11 cellular contexts compared by ENCODE assay signal in genomic region chrX:72130762-72131231, GRCh38. TPM values are rescaled to one million over a fixed set of nuclear protein-coding genes. Genes with fewer than 3 reads are reported as not detected.
DNase-seq lines count a peak whose midpoint lies in the region; ATAC-seq and TF ChIP-seq lines count a peak whose summit lies in the region.
"Had no signal": no experiment of that assay in that cellular context is flagged by ENCODE, and none has a peak within 500 bp of the region (broad histone marks: within the 10 kb centered on the region; RNA-seq: fewer than 3 reads in every experiment).

No MANE protein-coding gene starts in this region.

- CTCF ChIA-PET in SK-N-SH (lab: Yijun Ruan, JAX): interaction anchor here (0.9 to 15.8 kb wide), 7 partner anchors 11 to 132 kb away, joined by 3 to 257 read pairs (median 4); no protein-coding TSS in a partner anchor

- no peak for TF ChIP-seq CTCF in SK-N-SH (IDR thresholded peaks at IDR 0.05)
- no peak for TF ChIP-seq CTCF in tibial nerve (IDR thresholded peaks at IDR 0.05)

- H3K4me2 ChIP-seq in SK-N-SH: peak overlapping the region; percentile 77; the same call in 1 of the 2 replicates

- H3F3A ChIP-seq in SK-N-SH (replicated peaks; ENCODE audit: insufficient read depth): no peaks in the 10 kb centered on the region

- POLR2A ChIA-PET in SK-N-SH (lab: Yijun Ruan, JAX): interaction anchor here (0.6 to 2.4 kb wide), 13 partner anchors 36 to 146 kb away, joined by 3 to 22 read pairs (median 5); partner anchors contain the start of genes PIN4 and RPS4X

- H3K9ac ChIP-seq in SK-N-SH: no peak overlapping the region

- no peak for TF ChIP-seq EP300 in SK-N-SH (IDR thresholded peaks at IDR 0.05; ENCODE audit: borderline replicate concordance in 1 of 2, low read depth in 1 of 2, low read length in 1 of 2)
- no peak for TF ChIP-seq EP300 in tibial nerve (IDR thresholded peaks at IDR 0.05)

- H3K4me3 Mint-ChIP-seq in activated naive CD8-positive, alpha-beta T cell treated with anti-CD3 and anti-CD28 coated beads for 36 hours: no peak overlapping the region

- no peaks in the 10 kb centered on the region for H3K9me3 Mint-ChIP-seq in activated naive CD8-positive, alpha-beta T cell treated with anti-CD3 and anti-CD28 coated beads for 36 hours
- H3K9me3 Mint-ChIP-seq: activated T-cell treated with anti-CD3 and anti-CD28 coated beads, Interleukin-2, amount 50 U/mL, for 4 hours had no signal

- TF ChIP-seq POLR2A in tibial nerve (IDR thresholded peaks at IDR 0.05): no peak

- no peak for ATAC-seq in SK-N-SH treated with all-trans-retinoic acid at 6 μM for 48 hours

- no peaks in the 10 kb centered on the region for H3K79me2 ChIP-seq in SK-N-SH (ENCODE audit: insufficient read depth)

- 0 out of 2 replicates have a peak overlapping the region, but pooled peaks have one; percentile 79 for H2AFZ ChIP-seq in SK-N-SH (ENCODE audit: low read depth)

- H3K36me3 Mint-ChIP-seq in activated naive CD8-positive, alpha-beta T cell treated with anti-CD3 and anti-CD28 coated beads for 36 hours: no peaks in the 10 kb centered on the region

- DNase-seq in SK-N-SH: no peak
- DNase-seq in tibial nerve (ENCODE audit: low spot score in 2 of 2): no peak
- no peak for DNase-seq in HPDE6-E6E7 (ENCODE audit: extremely low spot score)
- no peak for DNase-seq in activated naive CD8-positive, alpha-beta T cell treated with anti-CD3 and anti-CD28 coated beads for 36 hours
- no peak for DNase-seq in activated naive CD4-positive, alpha-beta T cell treated with Interleukin-2 at 50 U/mL for 16 hours
- DNase-seq: 8988T; activated T-cell treated with anti-CD3 and anti-CD28 coated beads, Interleukin-2, amount 50 U/mL, for 4 hours; occipital lobe had no signal

- WGBS in SK-N-SH (ENCODE audit: low lambda C conversion rate): 46% methylated on average over 21 of the region's 29 CpGs
- WGBS in ectodermal cell, 2 experiments: 4% methylated on average over 29 of the region's 29 CpGs
- WGBS in mesodermal cell (ENCODE audit: insufficient coverage in 2 of 2), 2 experiments: 16 to 28% methylated on average over 10 to 12 of the region's 29 CpGs
- whole genome bisulfite sequencing in tibial nerve, 2 donors: 43 to 80% methylated on average over 1 to 28 of the region's 29 CpGs

- no peak overlapping the region for H3K27ac Mint-ChIP-seq in activated naive CD8-positive, alpha-beta T cell treated with anti-CD3 and anti-CD28 coated beads for 36 hours

- H3K27me3 Mint-ChIP-seq in activated naive CD8-positive, alpha-beta T cell treated with anti-CD3 and anti-CD28 coated beads for 36 hours: peaks cover 58% of the 10 kb centered on the region

- peaks cover 8% of the 10 kb centered on the region for H3K4me1 Mint-ChIP-seq in activated naive CD8-positive, alpha-beta T cell treated with anti-CD3 and anti-CD28 coated beads for 36 hours

- H3K9me3 ChIP-seq in SK-N-SH: no peaks in the 10 kb centered on the region
- no peaks in the 10 kb centered on the region for H3K9me3 ChIP-seq in ectodermal cell (ENCODE audit: control insufficient read depth, low read length)
- H3K9me3 ChIP-seq in mesodermal cell (ENCODE audit: control insufficient read depth, low read length): no peaks in the 10 kb centered on the region
- no peaks in the 10 kb centered on the region for H3K9me3 ChIP-seq in tibial nerve

- TF ChIP-seq RAD21 in SK-N-SH (IDR thresholded peaks at IDR 0.05; ENCODE audit: low read length): no peak

- H4K20me1 ChIP-seq in SK-N-SH (ENCODE audit: insufficient read depth): no peaks in the 10 kb centered on the region

- peak overlapping the region in 1 of 2 experiments; percentile 77; a peak in 2 of 4 replicates for H3K27ac ChIP-seq in SK-N-SH (ENCODE audit: low read depth in 2 of 2, low read length in 1 of 2)
- no peak overlapping the region for H3K27ac ChIP-seq in ectodermal cell (ENCODE audit: insufficient read depth, low read depth, low read length, poor library complexity, severe bottlenecking)
- no peak overlapping the region for H3K27ac ChIP-seq in mesodermal cell (ENCODE audit: low read depth, low read length, severe bottlenecking)
- H3K27ac ChIP-seq in tibial nerve: peak overlapping the region in 3 of 4 donors; percentile 68 to 88 (median 84)

- H3K36me3 ChIP-seq in SK-N-SH (replicated peaks in 1 of 2; ENCODE audit: control insufficient read depth in 1 of 2, insufficient read depth in 2 of 2, low read length in 1 of 2): no peaks in the 10 kb centered on the region
- no peaks in the 10 kb centered on the region for H3K36me3 ChIP-seq in ectodermal cell (ENCODE audit: control insufficient read depth, insufficient read depth, low read length)
- peaks cover 24% of the 10 kb centered on the region for H3K36me3 ChIP-seq in mesodermal cell (ENCODE audit: control insufficient read depth, insufficient read depth, low read length)
- no peaks in the 10 kb centered on the region for H3K36me3 ChIP-seq in tibial nerve

- peak overlapping the region in 1 of 2 experiments; percentile 48; a peak in 3 of 4 replicates for H3K4me3 ChIP-seq in SK-N-SH (ENCODE audit: low read depth in 2 of 2, low read length in 1 of 2)
- peak overlapping the region; percentile 43 for H3K4me3 ChIP-seq in ectodermal cell (ENCODE audit: insufficient read depth, low read depth, low read length)
- H3K4me3 ChIP-seq in mesodermal cell (ENCODE audit: extremely low read depth, insufficient read depth, low read length, poor library complexity, severe bottlenecking): peak overlapping the region; percentile 42
- H3K4me3 ChIP-seq in tibial nerve: peak overlapping the region; percentile 43 to 60 (median 52)

- no peaks in the 10 kb centered on the region for H3K9me2 ChIP-seq in SK-N-SH

- H3K27me3 ChIP-seq in SK-N-SH (ENCODE audit: insufficient read depth) (peaks cover 19% of the 10 kb centered on the region), ectodermal cell (ENCODE audit: control insufficient read depth, insufficient read depth, low read length, poor library complexity, severe bottlenecking) (peaks cover 29% of the 10 kb centered on the region), tibial nerve (peaks cover 0 to 12% of the 10 kb centered on the region in 2 donors)

- peaks cover 9 to 54% of the 10 kb centered on the region in 2 experiments; a peak in 3 of 4 replicates for H3K4me1 ChIP-seq in SK-N-SH (ENCODE audit: control insufficient read depth in 1 of 2, insufficient read depth in 2 of 2, low read depth in 1 of 2, low read length in 1 of 2)
- H3K4me1 ChIP-seq in ectodermal cell (ENCODE audit: control insufficient read depth, insufficient read depth, low read length): peaks cover 5% of the 10 kb centered on the region
- H3K4me1 ChIP-seq in mesodermal cell (ENCODE audit: control insufficient read depth, insufficient read depth, low read length, poor library complexity, severe bottlenecking): peaks cover 24% of the 10 kb centered on the region
- H3K4me1 ChIP-seq in tibial nerve: peaks cover 0 to 36% (median 3%) of the 10 kb centered on the region in 4 donors

TF ChIP-seq in SK-N-SH, 30 proteins besides CTCF, POLR2A, EP300 and RAD21:
- no peak for TF ChIP-seq GABPA (IDR thresholded peaks at IDR 0.05; ENCODE audit: low read depth)
- no peak for TF ChIP-seq JUND (IDR thresholded peaks at IDR 0.05)
- TF ChIP-seq PBX3 (IDR thresholded peaks at IDR 0.05): no peak

TF ChIP-seq in SK-N-SH treated with all-trans-retinoic acid at 6 μM for 48 hours, 23 proteins besides CTCF, POLR2A, EP300 and RAD21:
- no peak for TF ChIP-seq GLIS3 (CRISPR knock-in tag; IDR thresholded peaks at IDR 0.05)
TF ChIP-seq in SK-N-SH treated with all-trans-retinoic acid at 6 μM for 48 hours: peak in this region for 0.

RNA-seq across cellular contexts. Expression of gene RTL5, which starts 0.9 kb away (rescaled TPM):
- 1.5 and 1.8 TPM in 2 replicates for polyA plus RNA-seq in SK-N-SH (2012; rRNA removed)
- polyA plus RNA-seq in SK-N-SH (2012; cell fraction: cytosol; rRNA removed): 1.8 and 2.6 TPM in 2 replicates
- 5.9 and 6.6 TPM in 2 replicates for polyA plus RNA-seq in SK-N-SH (2012; cell fraction: nucleus; rRNA removed)
- polyA plus RNA-seq in ectodermal cell (2013, experiment 1 of 4): 8.9 TPM
- polyA plus RNA-seq in ectodermal cell (2013, experiment 2 of 4): 8.0 TPM
- polyA plus RNA-seq in ectodermal cell (2013, experiment 3 of 4): 6.8 TPM
- 7.2 TPM for polyA plus RNA-seq in ectodermal cell (2013, experiment 4 of 4)
- polyA plus RNA-seq in mesodermal cell (2013, experiment 1 of 2): 12.0 TPM
- 10.1 TPM for polyA plus RNA-seq in mesodermal cell (2013, experiment 2 of 2)
- 10 to 100 TPM in 1 of 4 donors, 1 to 10 TPM in 3; 6.5 to 14.7 (median 7.8) TPM for total RNA-seq in tibial nerve
- under 1 TPM; 0.08 TPM for total RNA-seq in activated naive CD8-positive, alpha-beta T cell treated with anti-CD3 and anti-CD28 coated beads for 36 hours

RNA-seq across cellular contexts. Expression of gene PIN4, which starts 50.8 kb away (rescaled TPM):
- polyA plus RNA-seq in SK-N-SH (2012; rRNA removed): 22.3 and 29.8 TPM in 2 replicates
- 31.2 and 78.5 TPM in 2 replicates for polyA plus RNA-seq in SK-N-SH (2012; cell fraction: cytosol; rRNA removed)
- polyA plus RNA-seq in SK-N-SH (2012; cell fraction: nucleus; rRNA removed): 5.0 and 10.0 TPM in 2 replicates
- 30.9 TPM for polyA plus RNA-seq in ectodermal cell (2013, experiment 1 of 4)
- polyA plus RNA-seq in ectodermal cell (2013, experiment 2 of 4): 30.6 TPM
- polyA plus RNA-seq in ectodermal cell (2013, experiment 3 of 4): 25.9 TPM
- 27.6 TPM for polyA plus RNA-seq in ectodermal cell (2013, experiment 4 of 4)
- polyA plus RNA-seq in mesodermal cell (2013, experiment 1 of 2): 27.4 TPM
- 23.0 TPM for polyA plus RNA-seq in mesodermal cell (2013, experiment 2 of 2)
- 10 to 100 TPM in 2 of 4 donors, 1 to 10 TPM in 2; 5.7 to 12.5 (median 8.6) TPM for total RNA-seq in tibial nerve
- 1 to 10 TPM; 6.2 to 6.3 TPM for total RNA-seq in activated naive CD8-positive, alpha-beta T cell treated with anti-CD3 and anti-CD28 coated beads for 36 hours

Comparison
In these comparisons a context has a peak if more than half of its experiments do, and no peak if none do; other contexts are left out.
1. H3K27ac ChIP-seq: peak in tibial nerve (3 of 4); none in ectodermal cell (single experiment) and mesodermal cell (single experiment).
2. RNA of gene RTL5, which starts 0.9 kb away (total RNA-seq): 6.5 to 14.7 TPM in tibial nerve; 0.08 TPM in activated naive CD8-positive, alpha-beta T cell treated with anti-CD3 and anti-CD28 coated beads for 36 hours; every median in the first group is over 4 times any median in the second.